In genomic region chr5:137754961-137755762, GRCh38 we compare ENCODE assay signal across 2 cellular contexts.
TF ChIP-seq lines count a peak whose summit lies in the region.

No MANE protein-coding gene starts in this region.

TF ChIP-seq in GM12878, 131 proteins besides CTCF, POLR2A, EP300 and RAD21:
- TF ChIP-seq YBX1 (IDR thresholded peaks at IDR 0.05) = no peak
- peak; percentile 82; the same call in 1 of the 2 replicates for TF ChIP-seq MAX (IDR thresholded peaks at IDR 0.05; ENCODE audit: low read depth, low read length)
- TF ChIP-seq, protein P1, sequence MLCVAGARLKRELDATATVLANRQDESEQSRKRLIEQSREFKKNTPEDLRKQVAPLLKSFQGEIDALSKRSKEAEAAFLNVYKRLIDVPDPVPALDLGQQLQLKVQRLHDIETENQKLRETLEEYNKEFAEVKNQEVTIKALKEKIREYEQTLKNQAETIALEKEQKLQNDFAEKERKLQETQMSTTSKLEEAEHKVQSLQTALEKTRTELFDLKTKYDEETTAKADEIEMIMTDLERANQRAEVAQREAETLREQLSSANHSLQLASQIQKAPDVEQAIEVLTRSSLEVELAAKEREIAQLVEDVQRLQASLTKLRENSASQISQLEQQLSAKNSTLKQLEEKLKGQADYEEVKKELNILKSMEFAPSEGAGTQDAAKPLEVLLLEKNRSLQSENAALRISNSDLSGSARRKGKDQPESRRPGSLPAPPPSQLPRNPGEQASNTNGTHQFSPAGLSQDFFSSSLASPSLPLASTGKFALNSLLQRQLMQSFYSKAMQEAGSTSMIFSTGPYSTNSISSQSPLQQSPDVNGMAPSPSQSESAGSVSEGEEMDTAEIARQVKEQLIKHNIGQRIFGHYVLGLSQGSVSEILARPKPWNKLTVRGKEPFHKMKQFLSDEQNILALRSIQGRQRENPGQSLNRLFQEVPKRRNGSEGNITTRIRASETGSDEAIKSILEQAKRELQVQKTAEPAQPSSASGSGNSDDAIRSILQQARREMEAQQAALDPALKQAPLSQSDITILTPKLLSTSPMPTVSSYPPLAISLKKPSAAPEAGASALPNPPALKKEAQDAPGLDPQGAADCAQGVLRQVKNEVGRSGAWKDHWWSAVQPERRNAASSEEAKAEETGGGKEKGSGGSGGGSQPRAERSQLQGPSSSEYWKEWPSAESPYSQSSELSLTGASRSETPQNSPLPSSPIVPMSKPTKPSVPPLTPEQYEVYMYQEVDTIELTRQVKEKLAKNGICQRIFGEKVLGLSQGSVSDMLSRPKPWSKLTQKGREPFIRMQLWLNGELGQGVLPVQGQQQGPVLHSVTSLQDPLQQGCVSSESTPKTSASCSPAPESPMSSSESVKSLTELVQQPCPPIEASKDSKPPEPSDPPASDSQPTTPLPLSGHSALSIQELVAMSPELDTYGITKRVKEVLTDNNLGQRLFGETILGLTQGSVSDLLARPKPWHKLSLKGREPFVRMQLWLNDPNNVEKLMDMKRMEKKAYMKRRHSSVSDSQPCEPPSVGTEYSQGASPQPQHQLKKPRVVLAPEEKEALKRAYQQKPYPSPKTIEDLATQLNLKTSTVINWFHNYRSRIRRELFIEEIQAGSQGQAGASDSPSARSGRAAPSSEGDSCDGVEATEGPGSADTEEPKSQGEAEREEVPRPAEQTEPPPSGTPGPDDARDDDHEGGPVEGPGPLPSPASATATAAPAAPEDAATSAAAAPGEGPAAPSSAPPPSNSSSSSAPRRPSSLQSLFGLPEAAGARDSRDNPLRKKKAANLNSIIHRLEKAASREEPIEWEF (IDR thresholded peaks at IDR 0.05; ENCODE audit: insufficient replicate concordance, low read depth, low read length) = no peak
- peak; percentile 37 for TF ChIP-seq PML (IDR thresholded peaks at IDR 0.05; ENCODE audit: low read length)
- peak; percentile 93 for TF ChIP-seq YY1 (IDR thresholded peaks at IDR 0.05; ENCODE audit: low read depth, low read length)
- TF ChIP-seq USF1 (IDR thresholded peaks at IDR 0.05; ENCODE audit: borderline replicate concordance, extremely low read length, insufficient read depth, low read depth, low read length) = peak; percentile 2
- TF ChIP-seq, protein P2, sequence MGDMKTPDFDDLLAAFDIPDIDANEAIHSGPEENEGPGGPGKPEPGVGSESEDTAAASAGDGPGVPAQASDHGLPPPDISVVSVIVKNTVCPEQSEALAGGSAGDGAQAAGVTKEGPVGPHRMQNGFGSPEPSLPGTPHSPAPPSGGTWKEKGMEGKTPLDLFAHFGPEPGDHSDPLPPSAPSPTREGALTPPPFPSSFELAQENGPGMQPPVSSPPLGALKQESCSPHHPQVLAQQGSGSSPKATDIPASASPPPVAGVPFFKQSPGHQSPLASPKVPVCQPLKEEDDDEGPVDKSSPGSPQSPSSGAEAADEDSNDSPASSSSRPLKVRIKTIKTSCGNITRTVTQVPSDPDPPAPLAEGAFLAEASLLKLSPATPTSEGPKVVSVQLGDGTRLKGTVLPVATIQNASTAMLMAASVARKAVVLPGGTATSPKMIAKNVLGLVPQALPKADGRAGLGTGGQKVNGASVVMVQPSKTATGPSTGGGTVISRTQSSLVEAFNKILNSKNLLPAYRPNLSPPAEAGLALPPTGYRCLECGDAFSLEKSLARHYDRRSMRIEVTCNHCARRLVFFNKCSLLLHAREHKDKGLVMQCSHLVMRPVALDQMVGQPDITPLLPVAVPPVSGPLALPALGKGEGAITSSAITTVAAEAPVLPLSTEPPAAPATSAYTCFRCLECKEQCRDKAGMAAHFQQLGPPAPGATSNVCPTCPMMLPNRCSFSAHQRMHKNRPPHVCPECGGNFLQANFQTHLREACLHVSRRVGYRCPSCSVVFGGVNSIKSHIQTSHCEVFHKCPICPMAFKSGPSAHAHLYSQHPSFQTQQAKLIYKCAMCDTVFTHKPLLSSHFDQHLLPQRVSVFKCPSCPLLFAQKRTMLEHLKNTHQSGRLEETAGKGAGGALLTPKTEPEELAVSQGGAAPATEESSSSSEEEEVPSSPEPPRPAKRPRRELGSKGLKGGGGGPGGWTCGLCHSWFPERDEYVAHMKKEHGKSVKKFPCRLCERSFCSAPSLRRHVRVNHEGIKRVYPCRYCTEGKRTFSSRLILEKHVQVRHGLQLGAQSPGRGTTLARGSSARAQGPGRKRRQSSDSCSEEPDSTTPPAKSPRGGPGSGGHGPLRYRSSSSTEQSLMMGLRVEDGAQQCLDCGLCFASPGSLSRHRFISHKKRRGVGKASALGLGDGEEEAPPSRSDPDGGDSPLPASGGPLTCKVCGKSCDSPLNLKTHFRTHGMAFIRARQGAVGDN (IDR thresholded peaks at IDR 0.05) = peak; percentile 54; the same call in 1 of the 2 replicates
- no peak for TF ChIP-seq KLF5 (IDR thresholded peaks at IDR 0.05; ENCODE audit: partially characterized antibody)
- TF ChIP-seq SMARCA5 (IDR thresholded peaks at IDR 0.05) = no peak
- TF ChIP-seq RUNX3 (IDR thresholded peaks at IDR 0.05; ENCODE audit: low read length) = peak; percentile 71; the same call in 1 of the 2 replicates
- peak; percentile 69; the same call in 1 of the 2 replicates for TF ChIP-seq SIN3A (IDR thresholded peaks at IDR 0.05; ENCODE audit: low read depth, low read length)
- TF ChIP-seq, protein P3, sequence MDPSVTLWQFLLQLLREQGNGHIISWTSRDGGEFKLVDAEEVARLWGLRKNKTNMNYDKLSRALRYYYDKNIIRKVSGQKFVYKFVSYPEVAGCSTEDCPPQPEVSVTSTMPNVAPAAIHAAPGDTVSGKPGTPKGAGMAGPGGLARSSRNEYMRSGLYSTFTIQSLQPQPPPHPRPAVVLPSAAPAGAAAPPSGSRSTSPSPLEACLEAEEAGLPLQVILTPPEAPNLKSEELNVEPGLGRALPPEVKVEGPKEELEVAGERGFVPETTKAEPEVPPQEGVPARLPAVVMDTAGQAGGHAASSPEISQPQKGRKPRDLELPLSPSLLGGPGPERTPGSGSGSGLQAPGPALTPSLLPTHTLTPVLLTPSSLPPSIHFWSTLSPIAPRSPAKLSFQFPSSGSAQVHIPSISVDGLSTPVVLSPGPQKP (IDR thresholded peaks at IDR 0.05; ENCODE audit: low read depth, low read length) = no peak; the same call in 1 of the 2 replicates

TF ChIP-seq in HepG2, 621 proteins besides CTCF, POLR2A, EP300 and RAD21 (continues in another document):
- TF ChIP-seq ZNF75D (CRISPR knock-in tag; IDR thresholded peaks at IDR 0.05; ENCODE audit: borderline replicate concordance) (0 out of 2 replicates have a peak, but pooled peaks have one; percentile 69), ZNF101 (CRISPR knock-in tag; IDR thresholded peaks at IDR 0.05; ENCODE audit: borderline replicate concordance, low read depth) (no peak), MED1 (CRISPR knock-in tag; IDR thresholded peaks at IDR 0.05) (peak; percentile 1; the same call in 1 of the 2 replicates), BRF2 (CRISPR knock-in tag; IDR thresholded peaks at IDR 0.05) (peak; percentile 34; the same call in 1 of the 2 replicates), ZSCAN30 (CRISPR knock-in tag; IDR thresholded peaks at IDR 0.05) (peak; percentile 79; the same call in 1 of the 2 replicates), ZNF781 (CRISPR knock-in tag; IDR thresholded peaks at IDR 0.05; ENCODE audit: borderline replicate concordance, not compliant biosample characterization) (no peak), BHLHE40 (IDR thresholded peaks at IDR 0.05; ENCODE audit: low read length) (no peak), SOX13 (IDR thresholded peaks at IDR 0.05) (no peak), SOX13 (CRISPR knock-in tag; conservative IDR thresholded peaks at IDR 0.05 in 1 of 2, IDR thresholded peaks at IDR 0.05 in 1 of 2) (0 out of 4 replicates have a peak, but pooled peaks of 1 of the 2 experiments have one; percentile 2), ZNF878 (CRISPR knock-in tag; IDR thresholded peaks at IDR 0.05) (no peak), HDAC1 (CRISPR knock-in tag; IDR thresholded peaks at IDR 0.05) (peak; percentile 9), ZNF558 (CRISPR knock-in tag; IDR thresholded peaks at IDR 0.05; ENCODE audit: borderline replicate concordance) (peak; percentile 31; the same call in 1 of the 2 replicates), ZNF383 (CRISPR knock-in tag; IDR thresholded peaks at IDR 0.05; ENCODE audit: borderline replicate concordance) (no peak), SMARCE1 (IDR thresholded peaks at IDR 0.05; ENCODE audit: borderline replicate concordance) (no peak)
- TF ChIP-seq, protein P4, sequence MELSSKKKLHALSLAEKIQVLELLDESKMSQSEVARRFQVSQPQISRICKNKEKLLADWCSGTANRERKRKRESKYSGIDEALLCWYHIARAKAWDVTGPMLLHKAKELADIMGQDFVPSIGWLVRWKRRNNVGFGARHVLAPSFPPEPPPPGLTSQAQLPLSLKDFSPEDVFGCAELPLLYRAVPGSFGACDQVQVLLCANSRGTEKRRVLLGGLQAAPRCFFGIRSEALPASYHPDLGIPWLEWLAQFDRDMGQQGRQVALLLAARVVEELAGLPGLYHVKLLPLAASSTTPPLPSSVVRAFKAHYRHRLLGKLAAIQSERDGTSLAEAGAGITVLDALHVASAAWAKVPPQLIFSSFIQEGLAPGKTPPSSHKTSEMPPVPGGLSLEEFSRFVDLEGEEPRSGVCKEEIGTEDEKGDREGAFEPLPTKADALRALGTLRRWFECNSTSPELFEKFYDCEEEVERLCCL (CRISPR knock-in tag; IDR thresholded peaks at IDR 0.05; ENCODE audit: borderline replicate concordance) = no peak
- TF ChIP-seq, protein P5, sequence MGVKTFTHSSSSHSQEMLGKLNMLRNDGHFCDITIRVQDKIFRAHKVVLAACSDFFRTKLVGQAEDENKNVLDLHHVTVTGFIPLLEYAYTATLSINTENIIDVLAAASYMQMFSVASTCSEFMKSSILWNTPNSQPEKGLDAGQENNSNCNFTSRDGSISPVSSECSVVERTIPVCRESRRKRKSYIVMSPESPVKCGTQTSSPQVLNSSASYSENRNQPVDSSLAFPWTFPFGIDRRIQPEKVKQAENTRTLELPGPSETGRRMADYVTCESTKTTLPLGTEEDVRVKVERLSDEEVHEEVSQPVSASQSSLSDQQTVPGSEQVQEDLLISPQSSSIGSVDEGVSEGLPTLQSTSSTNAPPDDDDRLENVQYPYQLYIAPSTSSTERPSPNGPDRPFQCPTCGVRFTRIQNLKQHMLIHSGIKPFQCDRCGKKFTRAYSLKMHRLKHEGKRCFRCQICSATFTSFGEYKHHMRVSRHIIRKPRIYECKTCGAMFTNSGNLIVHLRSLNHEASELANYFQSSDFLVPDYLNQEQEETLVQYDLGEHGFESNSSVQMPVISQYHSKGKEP (CRISPR knock-in tag; IDR thresholded peaks at IDR 0.05) = no peak
- TF ChIP-seq, protein P6, sequence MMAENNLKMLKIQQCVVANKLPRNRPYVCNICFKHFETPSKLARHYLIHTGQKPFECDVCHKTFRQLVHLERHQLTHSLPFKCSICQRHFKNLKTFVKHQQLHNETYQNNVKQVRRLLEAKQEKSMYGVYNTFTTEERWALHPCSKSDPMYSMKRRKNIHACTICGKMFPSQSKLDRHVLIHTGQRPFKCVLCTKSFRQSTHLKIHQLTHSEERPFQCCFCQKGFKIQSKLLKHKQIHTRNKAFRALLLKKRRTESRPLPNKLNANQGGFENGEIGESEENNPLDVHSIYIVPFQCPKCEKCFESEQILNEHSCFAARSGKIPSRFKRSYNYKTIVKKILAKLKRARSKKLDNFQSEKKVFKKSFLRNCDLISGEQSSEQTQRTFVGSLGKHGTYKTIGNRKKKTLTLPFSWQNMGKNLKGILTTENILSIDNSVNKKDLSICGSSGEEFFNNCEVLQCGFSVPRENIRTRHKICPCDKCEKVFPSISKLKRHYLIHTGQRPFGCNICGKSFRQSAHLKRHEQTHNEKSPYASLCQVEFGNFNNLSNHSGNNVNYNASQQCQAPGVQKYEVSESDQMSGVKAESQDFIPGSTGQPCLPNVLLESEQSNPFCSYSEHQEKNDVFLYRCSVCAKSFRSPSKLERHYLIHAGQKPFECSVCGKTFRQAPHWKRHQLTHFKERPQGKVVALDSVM (CRISPR knock-in tag; IDR thresholded peaks at IDR 0.05) = peak; percentile 10; the same call in 1 of the 2 replicates
